ENCODE assay signal across 2 cellular contexts in genomic region chr15:43393592-43393991, GRCh38. TPM values are rescaled to one million over a fixed set of nuclear protein-coding genes. Genes with fewer than 3 reads are reported as not detected.
DNase-seq lines count a peak whose midpoint lies in the region; ATAC-seq, FAIRE-seq and TF ChIP-seq lines count a peak whose summit lies in the region.
"Not testable (repeated sequence)": the region's sequence is repeated elsewhere in the genome, so short reads cannot be mapped to it uniquely, and the experiment has no call there.

No MANE protein-coding gene starts in this region.

- CTCF ChIA-PET in HEK293 (lab: Yijun Ruan, JAX); K562 (lab: Yijun Ruan, JAX; ENCODE audit: low intra/inter-chr PET ratio): not testable (repeated sequence)

- not testable (repeated sequence) for FAIRE-seq in K562 (lab: Jason Lieb, UNC)

- not testable (repeated sequence) for H3K9ac ChIP-seq in K562 (ENCODE audit: insufficient read depth in 1 of 2, low read depth in 2 of 2, low read length in 2 of 2)

- not testable (repeated sequence) for TF ChIP-seq RAD21 in K562 (CRISPR knock-in tag; conservative IDR thresholded peaks at IDR 0.05 in 1 of 2, IDR thresholded peaks at IDR 0.05 in 1 of 2)

- H2AFZ ChIP-seq in K562 (ENCODE audit: low read depth, low read length), result not testable (repeated sequence)

- 100% methylated on average over 6 of the region's 6 CpGs for WGBS in K562 (ENCODE audit: insufficient coverage, low coverage, missing lambda C conversion rate)

- intact Hi-C loops in K562 (cut with micrococcal nuclease), result not testable (repeated sequence)

- not testable (repeated sequence) for DNase-seq in K562 (ENCODE audit: extremely low read depth in 1 of 4, low spot score in 3 of 4)

- not testable (repeated sequence) for H3K9me1 ChIP-seq in K562 (ENCODE audit: control insufficient read depth, insufficient read depth, low read length)

- H3K4me1 ChIP-seq in HEK293 (ENCODE audit: control insufficient read depth, insufficient read depth, low read length); K562 (replicated peaks in 1 of 2; ENCODE audit: control insufficient read depth in 2 of 2, insufficient read depth in 2 of 2, low read length in 2 of 2): not testable (repeated sequence)

- H3K36me3 ChIP-seq in HEK293 (ENCODE audit: control insufficient read depth in 2 of 2, insufficient read depth in 1 of 2, low read length in 2 of 2) (peaks cover 8 to 55% of the 10 kb centered on the region in 2 experiments), K562 (ENCODE audit: control insufficient read depth, insufficient read depth, low read length) (peaks cover 72% of the 10 kb centered on the region)

- not testable (repeated sequence) for BruUV-seq in K562 (replicated peaks; lab: Mats Ljungman, UMichigan)

- H3K9me3 ChIP-seq in HEK293 (ENCODE audit: control insufficient read depth, insufficient read depth, low read depth, low read length); K562 (replicated peaks; ENCODE audit: control insufficient read depth, insufficient read depth, low read depth, low read length): not testable (repeated sequence)

- in situ Hi-C loops in K562 (cut with MboI), result not testable (repeated sequence)

- H3K79me2 ChIP-seq in K562 (ENCODE audit: control insufficient read depth, insufficient read depth, low read length), result not testable (repeated sequence)

- not testable (repeated sequence) for H3K27ac ChIP-seq in HEK293 (ENCODE audit: extremely low read depth, low read depth, low read length); K562 (ENCODE audit: extremely low read depth, low read depth, low read length)

- TF ChIP-seq EP300 in K562 (IDR thresholded peaks at IDR 0.05; ENCODE audit: low read length), result not testable (repeated sequence)

- ATAC-seq in K562, result not testable (repeated sequence)

- TF ChIP-seq POLR2A in K562 (conservative IDR thresholded peaks at IDR 0.05), result not testable (repeated sequence)

- H3K4me2 ChIP-seq in K562 (ENCODE audit: insufficient read depth, low read length), result not testable (repeated sequence)

- H3K4me3 ChIP-seq in HEK293 (ENCODE audit: low read depth, low read length); K562: not testable (repeated sequence)

- H3K27me3 ChIP-seq in K562 (ENCODE audit: control insufficient read depth in 2 of 2, insufficient read depth in 2 of 2, low read length in 2 of 2), result not testable (repeated sequence)

- POLR2A ChIA-PET in HEK293 (lab: Yijun Ruan, JAX); K562 (lab: Yijun Ruan, JAX): not testable (repeated sequence)

- not testable (repeated sequence) for H4K20me1 ChIP-seq in K562 (replicated peaks; ENCODE audit: control insufficient read depth, insufficient read depth, low read length)

- TF ChIP-seq CTCF in HEK293 (tag by site-specific recombination; IDR thresholded peaks at IDR 0.05); K562 (IDR thresholded peaks at IDR 0.05 in 2 of 3, conservative IDR thresholded peaks at IDR 0.05 in 1 of 3; ENCODE audit: insufficient read depth in 2 of 3, low read depth in 1 of 3, low read length in 3 of 3): not testable (repeated sequence)

TF ChIP-seq in HEK293, 187 proteins besides CTCF, POLR2A, EP300 and RAD21:
- peak; percentile 97 for TF ChIP-seq ZNF146 (tag by site-specific recombination; IDR thresholded peaks at IDR 0.05)

TF ChIP-seq in K562, 482 proteins besides CTCF, POLR2A, EP300 and RAD21:
- TF ChIP-seq ZNF146 (CRISPR knock-in tag; IDR thresholded peaks at IDR 0.05; ENCODE audit: unreplicated experiment), result peak; percentile 28
TF ChIP-seq in K562: peak in this region for 1; not testable (repeated sequence) for 481.

RNA-seq across cellular contexts. Expression of gene TUBGCP4, which starts 22.7 kb away (rescaled TPM):
- total RNA-seq in K562 (2011; cell fraction: chromatin; rRNA removed; ENCODE audit: low replicate concordance), result 77.2 and 87.0 TPM in 2 replicates
- total RNA-seq in K562 (2011; cell fraction: nucleolus; rRNA removed), result 47.2 and 55.4 TPM in 2 replicates
- 49.6 and 65.5 TPM in 2 replicates for total RNA-seq in K562 (2011; cell fraction: nucleoplasm; rRNA removed)
- total RNA-seq in K562 (2014; rRNA removed) (29.6 and 33.3 TPM in 2 replicates), K562 (2014; rRNA removed; fragmentation: Illumina TruSeq; extraction: Trizol) (27.9 and 29.4 TPM in 2 replicates), K562 (2015; rRNA removed; fragmentation: Illumina TruSeq; extraction: Trizol) (26.5 and 29.5 TPM in 2 replicates), K562 (2021) (50.2 and 52.1 TPM in 2 replicates)
- polyA plus RNA-seq in K562 (2011; rRNA removed) (30.6 and 40.2 TPM in 2 replicates), K562 (2014; fragmentation: Illumina TruSeq; extraction: Trizol) (34.7 and 40.1 TPM in 2 replicates), K562 (2014; fragmentation: Nextera tagmentation; extraction: Ambion mirVana) (10 to 100 TPM; 10.7 to 13.1 TPM), K562 (2014; rRNA removed) (31.1 and 31.3 TPM in 2 replicates)
- 21.7 and 24.4 TPM in 2 replicates for polyA plus RNA-seq in K562 (2011; cell fraction: cytosol; rRNA removed)
- polyA plus RNA-seq in K562 (2011; cell fraction: nucleus; rRNA removed), result 30.1 and 37.8 TPM in 2 replicates
- 21.1 and 23.9 TPM in 2 replicates for polyA plus RNA-seq in K562 (2012)
- polyA minus RNA-seq in K562 (2011; rRNA and poly(A)+ RNA removed), result 43.5 and 50.6 TPM in 2 replicates
- 40.1 and 45.2 TPM in 2 replicates for polyA minus RNA-seq in K562 (2011; cell fraction: cytosol; rRNA and poly(A)+ RNA removed)
- polyA minus RNA-seq in K562 (2011; cell fraction: nucleus; rRNA and poly(A)+ RNA removed), result 44.8 and 56.8 TPM in 2 replicates

RNA-seq across cellular contexts. Expression of gene ZSCAN29, which starts 22.7 kb away (rescaled TPM):
- total RNA-seq in K562 (2011; cell fraction: chromatin; rRNA removed; ENCODE audit: low replicate concordance), result 25.5 and 29.4 TPM in 2 replicates
- 16.5 and 18.6 TPM in 2 replicates for total RNA-seq in K562 (2011; cell fraction: nucleolus; rRNA removed)
- 21.4 and 23.8 TPM in 2 replicates for total RNA-seq in K562 (2011; cell fraction: nucleoplasm; rRNA removed)
- total RNA-seq in K562 (2014; rRNA removed) (28.6 and 30.0 TPM in 2 replicates), K562 (2014; rRNA removed; fragmentation: Illumina TruSeq; extraction: Trizol) (20.8 and 21.6 TPM in 2 replicates), K562 (2015; rRNA removed; fragmentation: Illumina TruSeq; extraction: Trizol) (26.0 and 28.1 TPM in 2 replicates), K562 (2021) (24.4 and 28.0 TPM in 2 replicates)
- polyA plus RNA-seq in K562 (2011; rRNA removed) (10.9 and 13.2 TPM in 2 replicates), K562 (2014; fragmentation: Illumina TruSeq; extraction: Trizol) (16.8 and 19.0 TPM in 2 replicates), K562 (2014; fragmentation: Nextera tagmentation; extraction: Ambion mirVana) (1 to 10 TPM; 2.5 to 2.7 TPM), K562 (2014; rRNA removed) (19.3 and 19.7 TPM in 2 replicates)
- 8.4 and 8.8 TPM in 2 replicates for polyA plus RNA-seq in K562 (2011; cell fraction: cytosol; rRNA removed)
- polyA plus RNA-seq in K562 (2011; cell fraction: nucleus; rRNA removed), result 14.9 and 21.4 TPM in 2 replicates
- 13.8 and 14.5 TPM in 2 replicates for polyA plus RNA-seq in K562 (2012)
- polyA minus RNA-seq in K562 (2011; rRNA and poly(A)+ RNA removed), result 15.0 and 16.3 TPM in 2 replicates
- polyA minus RNA-seq in K562 (2011; cell fraction: cytosol; rRNA and poly(A)+ RNA removed), result 9.3 and 16.0 TPM in 2 replicates
- 12.7 and 16.0 TPM in 2 replicates for polyA minus RNA-seq in K562 (2011; cell fraction: nucleus; rRNA and poly(A)+ RNA removed)
